Comparison of ENCODE assay signal across 8 cellular contexts in genomic region chr19:17302391-17303166, GRCh38.
DNase-seq lines count a peak whose midpoint lies in the region; ATAC-seq and TF ChIP-seq lines count a peak whose summit lies in the region.

No MANE protein-coding gene starts in this region.

- peaks cover 36% of the 10 kb centered on the region for H3K4me1 ChIP-seq in muscle layer of colon (ENCODE audit: insufficient read depth, low read length)

- H3K4me3 ChIP-seq in muscle layer of colon (ENCODE audit: low read depth in 1 of 2, low read length in 2 of 2): peak overlapping the region; percentile 70 to 96

- H3K9ac ChIP-seq in muscle layer of colon (ENCODE audit: low read length): peak overlapping the region; percentile 65

- no peak for ATAC-seq in HG03521 (IDR thresholded peaks at IDR 0.05; ENCODE audit: unreplicated experiment)
- no peak for ATAC-seq in GM18873 (IDR thresholded peaks at IDR 0.05; ENCODE audit: low FRiP score, unreplicated experiment)

- H3K27me3 ChIP-seq in muscle layer of colon (ENCODE audit: control insufficient read depth in 1 of 2, insufficient read depth in 2 of 2, low read length in 2 of 2): no peaks in the 10 kb centered on the region

- peaks cover 8% of the 10 kb centered on the region for H3K36me3 ChIP-seq in muscle layer of colon (ENCODE audit: insufficient read depth, low read length)

- no peaks in the 10 kb centered on the region for H3K9me3 ChIP-seq in muscle layer of colon (ENCODE audit: low read length)

- H3K27ac ChIP-seq in cingulate gyrus (ENCODE audit: low read depth, low read length) (peak overlapping the region; percentile 29), muscle layer of colon (ENCODE audit: low read depth, low read length) (peak overlapping the region; percentile 93)

- no peak for TF ChIP-seq CTCF in GM20000 (IDR thresholded peaks at IDR 0.05; ENCODE audit: extremely low read depth, missing control alignments)

- DNase-seq in GM20000 (ENCODE audit: low spot score): peak; percentile 53
- peak; percentile 46 for DNase-seq in OCI-M1 (lab: John Stamatoyannopoulos, UW)
- no peak for DNase-seq in activated gamma-delta T cell (lab: John Stamatoyannopoulos, UW)
- DNase-seq in germinal center (ENCODE audit: low spot score): no peak

Comparison
In these comparisons a context has a peak if more than half of its experiments do, and no peak if none do; other contexts are left out.
1. DNase-seq: peak in GM20000 (single experiment) and OCI-M1 (single experiment); none in activated gamma-delta T cell (single experiment) and germinal center (single experiment).